Comparison of ENCODE assay signal across 8 cellular contexts in the genomic region with DNA sequence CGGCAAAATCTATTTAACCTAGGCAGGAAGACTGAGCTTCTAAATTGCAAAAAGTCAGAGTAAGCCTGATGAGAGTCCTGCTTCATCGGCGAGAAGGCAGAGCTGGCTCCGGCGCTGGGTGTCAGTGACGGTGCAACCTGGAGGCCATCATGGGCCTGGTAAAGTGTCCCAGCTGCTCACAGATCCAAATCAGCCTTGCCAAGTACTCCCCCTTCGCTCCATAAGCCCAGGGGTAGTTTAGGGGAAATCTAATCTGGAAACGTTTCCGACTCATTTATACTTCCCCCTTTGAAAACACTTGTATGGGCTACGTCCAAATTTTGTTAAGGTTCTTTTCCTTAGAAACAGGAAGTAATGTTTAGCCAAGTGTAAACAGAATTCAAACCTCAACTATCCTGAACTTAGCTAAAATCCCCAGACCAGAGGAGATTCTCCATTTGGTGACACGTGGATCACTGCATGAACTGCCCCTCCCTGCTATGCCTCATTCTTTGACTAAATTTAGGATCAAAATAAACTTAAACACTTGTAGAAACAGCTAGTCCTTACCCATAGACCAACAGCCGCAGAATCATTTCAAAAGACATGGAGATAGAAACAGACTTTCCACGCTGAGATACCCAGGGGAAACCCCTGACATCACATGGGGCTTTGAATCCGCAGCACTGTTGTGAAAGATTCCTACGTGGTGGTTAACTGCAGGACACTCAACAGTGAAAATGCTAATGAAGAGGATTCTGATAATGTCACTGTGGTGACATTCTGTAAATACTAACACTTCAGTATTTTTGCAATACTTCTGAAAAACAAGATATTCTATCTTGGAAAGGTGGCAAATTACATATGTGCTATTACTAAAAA.
DNase-seq lines count a peak whose midpoint lies in the region; ATAC-seq and TF ChIP-seq lines count a peak whose summit lies in the region.

No MANE protein-coding gene starts in this region.

- H3K4me1 ChIP-seq in neutrophil (ENCODE audit: control insufficient read depth in 1 of 2, insufficient read depth in 1 of 2, low read depth in 1 of 2, low read length in 1 of 2), result peaks cover 4 to 11% of the 10 kb centered on the region in 2 experiments

- peak overlapping the region; percentile 20 to 22 for H3K4me3 ChIP-seq in neutrophil (ENCODE audit: low read depth in 1 of 2, low read length in 1 of 2)

- H3K36me3 ChIP-seq in neutrophil, result no peaks in the 10 kb centered on the region

- TF ChIP-seq CTCF in neutrophil (IDR thresholded peaks at IDR 0.05), result no peak

- DNase-seq in EH (ENCODE audit: low read depth), result peak; percentile 55
- DNase-seq in NOMO-1 treated with dmso at 0.1 percent for 144 hours (lab: John Stamatoyannopoulos, UW; ENCODE audit: unreplicated experiment), result peak; percentile 43
- peak; percentile 28 for DNase-seq in dedifferentiated amniotic fluid mesenchymal stem cell (ENCODE audit: extremely low spot score)
- DNase-seq in retina, result no peak
- DNase-seq in NCI-H1694 (lab: John Stamatoyannopoulos, UW), result no peak

- no peaks in the 10 kb centered on the region for H3K27me3 ChIP-seq in neutrophil

- no peaks in the 10 kb centered on the region for H3K9me3 ChIP-seq in neutrophil

- H3K27ac ChIP-seq in neutrophil, result peak overlapping the region; percentile 70

- ATAC-seq in GM21576 (IDR thresholded peaks at IDR 0.05; ENCODE audit: unreplicated experiment), result peak; percentile 57
- no peak for ATAC-seq in GM18517 (IDR thresholded peaks at IDR 0.05; ENCODE audit: unreplicated experiment)

Comparison
In these comparisons a context has a peak if more than half of its experiments do, and no peak if none do; other contexts are left out.
1. DNase-seq: peak in EH (single experiment), NOMO-1 treated with dmso at 0.1 percent for 144 hours (single experiment) and dedifferentiated amniotic fluid mesenchymal stem cell (single experiment); none in retina (single experiment) and NCI-H1694 (single experiment).